ENCODE assay signal across 17 cellular contexts in the genomic region with DNA sequence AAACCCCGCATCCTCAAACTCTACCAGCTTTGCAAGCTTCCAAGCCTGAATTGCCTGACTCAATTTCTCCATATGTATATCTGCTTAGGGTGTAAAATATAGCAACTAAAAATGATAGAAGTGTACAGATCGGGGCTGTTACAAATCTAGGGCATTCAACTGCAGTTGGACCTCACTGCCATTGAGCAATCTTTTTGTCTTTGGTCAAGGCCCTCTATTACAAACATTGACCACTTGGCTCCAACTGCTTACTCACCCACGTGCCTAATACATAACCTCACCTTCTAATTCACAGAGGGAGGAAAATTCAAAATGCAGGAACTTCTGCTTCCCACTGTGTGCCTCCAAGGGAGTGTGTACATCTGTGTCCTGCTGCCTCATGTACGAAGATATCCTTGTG. TPM values are rescaled to one million over a fixed set of nuclear protein-coding genes. Genes with fewer than 3 reads are reported as not detected.
DNase-seq lines count a peak whose midpoint lies in the region; ATAC-seq and TF ChIP-seq lines count a peak whose summit lies in the region.
"Had no signal": no experiment of that assay in that cellular context is flagged by ENCODE, and none has a peak within 500 bp of the region (broad histone marks: within the 10 kb centered on the region; RNA-seq: fewer than 3 reads in every experiment).

No MANE protein-coding gene starts in this region.

- intact Hi-C loops in sigmoid colon (cut with DNase I), result no loop called here

- peak; percentile 47 for DNase-seq in amniotic epithelial cell (ENCODE audit: low read depth)
- peak; percentile 69 for DNase-seq in left lobe of liver (ENCODE audit: low spot score)
- DNase-seq in omental fat pad (ENCODE audit: low spot score), result no peak
- no peak for DNase-seq in sigmoid colon
- DNase-seq: 8988T; AML-193; Caco-2; Calu3; CD4-positive, alpha-beta T cell; CD8-positive, alpha-beta T cell; DMS79 treated with DMSO at 0.1 percent for 48 hours; GF-D8 had no signal

- TF ChIP-seq CTCF in liver (IDR thresholded peaks at IDR 0.05; ENCODE audit: low read depth, low read length, missing input control), result peak; percentile 4
- TF ChIP-seq CTCF in omental fat pad (IDR thresholded peaks at IDR 0.05), result no peak
- no peak for TF ChIP-seq CTCF in sigmoid colon (IDR thresholded peaks at IDR 0.05)

- H3K27ac ChIP-seq in liver (ENCODE audit: low read depth in 1 of 2, low read length in 2 of 2), result peak overlapping the region; percentile 19 to 38
- no peak overlapping the region for H3K27ac ChIP-seq in sigmoid colon
- H3K27ac ChIP-seq: BLaER1 treated with 17β-estradiol and CSF1 and Interleukin-3, amounts not matched to agents 10 nM and 100 nM; C4-2B had no signal

- ATAC-seq in left lobe of liver (peak; percentile 90), omental fat pad (ENCODE audit: low FRiP score) (no peak), GM21576 (IDR thresholded peaks at IDR 0.05; ENCODE audit: unreplicated experiment) (no peak)
- no peak for ATAC-seq in activated CD4-positive, CD25-positive, alpha-beta regulatory T cell treated with anti-CD3 and anti-CD28 coated beads, Interleukin-2, amount 50 U/mL, for 24 hours
- ATAC-seq: CD8-positive, alpha-beta T cell had no signal

- no peak overlapping the region for H3K4me3 ChIP-seq in liver (ENCODE audit: low read depth in 1 of 3, low read length in 3 of 3)
- H3K4me3 ChIP-seq in sigmoid colon, result no peak overlapping the region
- H3K4me3 ChIP-seq: BLaER1 treated with 17β-estradiol and CSF1 and Interleukin-3, amounts not matched to agents 10 nM and 100 nM had no signal

- WGBS in liver, result 65% methylated on average over 4 of the region's 4 CpGs
- WGBS in sigmoid colon, 2 donors, result 83 to 98% methylated on average over 4 of the region's 4 CpGs

- H3K9me3 ChIP-seq in liver (ENCODE audit: control insufficient read depth in 4 of 4, low read length in 3 of 4) (no peaks in the 10 kb centered on the region), sigmoid colon (no peaks in the 10 kb centered on the region)
- H3K9me3 ChIP-seq: Caco-2 had no signal

- TF ChIP-seq RAD21 in liver (IDR thresholded peaks at IDR 0.05), result peak in 1 of 2 donors; percentile 28

- H3K4me1 ChIP-seq in liver (ENCODE audit: control insufficient read depth in 4 of 4, insufficient read depth in 4 of 4, low read length in 3 of 4) (peaks cover 3 to 17% (median 17%) of the 10 kb centered on the region in 4 donors), sigmoid colon (no peaks in the 10 kb centered on the region)
- H3K4me1 ChIP-seq: Caco-2 had no signal

- H3K9ac ChIP-seq in liver (ENCODE audit: low read depth in 1 of 2, low read length in 2 of 2), result no peak overlapping the region
- H3K9ac ChIP-seq: BLaER1 treated with 17β-estradiol and CSF1 and Interleukin-3, amounts not matched to agents 10 nM and 100 nM had no signal

- no peaks in the 10 kb centered on the region for H3K36me3 ChIP-seq in liver (ENCODE audit: control insufficient read depth in 4 of 4, insufficient read depth in 3 of 4, low read depth in 1 of 4, low read length in 3 of 4)
- H3K36me3 ChIP-seq in sigmoid colon, result peaks cover 0 to 22% (median 0%) of the 10 kb centered on the region in 4 donors

- TF ChIP-seq EP300 in sigmoid colon (IDR thresholded peaks at IDR 0.05), result no peak

- TF ChIP-seq POLR2A in sigmoid colon (IDR thresholded peaks at IDR 0.05), result no peak

- H3K27me3 ChIP-seq in liver (ENCODE audit: control insufficient read depth in 4 of 4, insufficient read depth in 4 of 4, low read length in 3 of 4) (no peaks in the 10 kb centered on the region), sigmoid colon (no peaks in the 10 kb centered on the region)
- H3K27me3 ChIP-seq: BLaER1 treated with 17β-estradiol and CSF1 and Interleukin-3, amounts not matched to agents 10 nM and 100 nM had no signal

TF ChIP-seq in liver, 16 proteins besides CTCF, POLR2A, EP300 and RAD21:
- TF ChIP-seq, protein P1, sequence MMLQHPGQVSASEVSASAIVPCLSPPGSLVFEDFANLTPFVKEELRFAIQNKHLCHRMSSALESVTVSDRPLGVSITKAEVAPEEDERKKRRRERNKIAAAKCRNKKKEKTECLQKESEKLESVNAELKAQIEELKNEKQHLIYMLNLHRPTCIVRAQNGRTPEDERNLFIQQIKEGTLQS (IDR thresholded peaks at IDR 0.05), result no peak
- TF ChIP-seq, protein P2, sequence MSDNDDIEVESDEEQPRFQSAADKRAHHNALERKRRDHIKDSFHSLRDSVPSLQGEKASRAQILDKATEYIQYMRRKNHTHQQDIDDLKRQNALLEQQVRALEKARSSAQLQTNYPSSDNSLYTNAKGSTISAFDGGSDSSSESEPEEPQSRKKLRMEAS (IDR thresholded peaks at IDR 0.05), result peak; percentile 65
- TF ChIP-seq, protein P3, sequence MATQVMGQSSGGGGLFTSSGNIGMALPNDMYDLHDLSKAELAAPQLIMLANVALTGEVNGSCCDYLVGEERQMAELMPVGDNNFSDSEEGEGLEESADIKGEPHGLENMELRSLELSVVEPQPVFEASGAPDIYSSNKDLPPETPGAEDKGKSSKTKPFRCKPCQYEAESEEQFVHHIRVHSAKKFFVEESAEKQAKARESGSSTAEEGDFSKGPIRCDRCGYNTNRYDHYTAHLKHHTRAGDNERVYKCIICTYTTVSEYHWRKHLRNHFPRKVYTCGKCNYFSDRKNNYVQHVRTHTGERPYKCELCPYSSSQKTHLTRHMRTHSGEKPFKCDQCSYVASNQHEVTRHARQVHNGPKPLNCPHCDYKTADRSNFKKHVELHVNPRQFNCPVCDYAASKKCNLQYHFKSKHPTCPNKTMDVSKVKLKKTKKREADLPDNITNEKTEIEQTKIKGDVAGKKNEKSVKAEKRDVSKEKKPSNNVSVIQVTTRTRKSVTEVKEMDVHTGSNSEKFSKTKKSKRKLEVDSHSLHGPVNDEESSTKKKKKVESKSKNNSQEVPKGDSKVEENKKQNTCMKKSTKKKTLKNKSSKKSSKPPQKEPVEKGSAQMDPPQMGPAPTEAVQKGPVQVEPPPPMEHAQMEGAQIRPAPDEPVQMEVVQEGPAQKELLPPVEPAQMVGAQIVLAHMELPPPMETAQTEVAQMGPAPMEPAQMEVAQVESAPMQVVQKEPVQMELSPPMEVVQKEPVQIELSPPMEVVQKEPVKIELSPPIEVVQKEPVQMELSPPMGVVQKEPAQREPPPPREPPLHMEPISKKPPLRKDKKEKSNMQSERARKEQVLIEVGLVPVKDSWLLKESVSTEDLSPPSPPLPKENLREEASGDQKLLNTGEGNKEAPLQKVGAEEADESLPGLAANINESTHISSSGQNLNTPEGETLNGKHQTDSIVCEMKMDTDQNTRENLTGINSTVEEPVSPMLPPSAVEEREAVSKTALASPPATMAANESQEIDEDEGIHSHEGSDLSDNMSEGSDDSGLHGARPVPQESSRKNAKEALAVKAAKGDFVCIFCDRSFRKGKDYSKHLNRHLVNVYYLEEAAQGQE (IDR thresholded peaks at IDR 0.05), result peak; percentile 54
- TF ChIP-seq YY1 (IDR thresholded peaks at IDR 0.05) (no peak), NR2F2 (IDR thresholded peaks at IDR 0.05) (no peak), HNF4A (conservative IDR thresholded peaks at IDR 0.05) (peak; percentile 84 to 85), EGR1 (IDR thresholded peaks at IDR 0.05; ENCODE audit: low read depth in 2 of 2) (no peak), GABPA (IDR thresholded peaks at IDR 0.05 in 1 of 2, conservative IDR thresholded peaks at IDR 0.05 in 1 of 2) (peak in 1 of 2 donors; percentile 20), RXRA (IDR thresholded peaks at IDR 0.05) (peak; percentile 87 to 89), TAF1 (conservative IDR thresholded peaks at IDR 0.05) (no peak), JUND (IDR thresholded peaks at IDR 0.05) (peak in 1 of 2 donors; percentile 66), SP1 (IDR thresholded peaks at IDR 0.05) (peak; percentile 68), FOXA1 (IDR thresholded peaks at IDR 0.05) (peak; percentile 51), FOXA2 (IDR thresholded peaks at IDR 0.05) (peak; percentile 59), HNF4G (IDR thresholded peaks at IDR 0.05) (peak; percentile 10)
- TF ChIP-seq, protein P4, sequence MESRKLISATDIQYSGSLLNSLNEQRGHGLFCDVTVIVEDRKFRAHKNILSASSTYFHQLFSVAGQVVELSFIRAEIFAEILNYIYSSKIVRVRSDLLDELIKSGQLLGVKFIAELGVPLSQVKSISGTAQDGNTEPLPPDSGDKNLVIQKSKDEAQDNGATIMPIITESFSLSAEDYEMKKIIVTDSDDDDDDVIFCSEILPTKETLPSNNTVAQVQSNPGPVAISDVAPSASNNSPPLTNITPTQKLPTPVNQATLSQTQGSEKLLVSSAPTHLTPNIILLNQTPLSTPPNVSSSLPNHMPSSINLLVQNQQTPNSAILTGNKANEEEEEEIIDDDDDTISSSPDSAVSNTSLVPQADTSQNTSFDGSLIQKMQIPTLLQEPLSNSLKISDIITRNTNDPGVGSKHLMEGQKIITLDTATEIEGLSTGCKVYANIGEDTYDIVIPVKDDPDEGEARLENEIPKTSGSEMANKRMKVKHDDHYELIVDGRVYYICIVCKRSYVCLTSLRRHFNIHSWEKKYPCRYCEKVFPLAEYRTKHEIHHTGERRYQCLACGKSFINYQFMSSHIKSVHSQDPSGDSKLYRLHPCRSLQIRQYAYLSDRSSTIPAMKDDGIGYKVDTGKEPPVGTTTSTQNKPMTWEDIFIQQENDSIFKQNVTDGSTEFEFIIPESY (IDR thresholded peaks at IDR 0.05), result peak; percentile 14
TF ChIP-seq in liver: peak in this region for 11.

RNA-seq across cellular contexts. Expression of a gene that starts 10.0 kb away (rescaled TPM):
- total RNA-seq in left lobe of liver (0.30 TPM), liver (1 to 10 TPM; 2.3 to 2.8 TPM), omental fat pad (10 to 100 TPM in 1 of 4 donors, 1 to 10 TPM in 3; 5.8 to 18.4 (median 7.6) TPM), sigmoid colon (1 to 10 TPM; 2.8 to 4.5 (median 3.5) TPM)
- polyA plus RNA-seq in liver (1 to 10 TPM in 1 of 2 donors, under 1 TPM in 1; 0.66 to 1.0 TPM), sigmoid colon (1 to 10 TPM in 2 of 3 donors, not detected in 1; 1.5 to 1.8 TPM)

Comparison
In these comparisons a context has a peak if more than half of its experiments do, and no peak if none do; other contexts are left out.
1. DNase-seq: peak in amniotic epithelial cell (single experiment) and left lobe of liver (single experiment); none in omental fat pad (single experiment) and sigmoid colon (single experiment).
2. H3K27ac ChIP-seq: peak in liver (2 of 2); none in sigmoid colon (0 of 4).